15 cellular contexts compared by ENCODE assay signal in the genomic region with DNA sequence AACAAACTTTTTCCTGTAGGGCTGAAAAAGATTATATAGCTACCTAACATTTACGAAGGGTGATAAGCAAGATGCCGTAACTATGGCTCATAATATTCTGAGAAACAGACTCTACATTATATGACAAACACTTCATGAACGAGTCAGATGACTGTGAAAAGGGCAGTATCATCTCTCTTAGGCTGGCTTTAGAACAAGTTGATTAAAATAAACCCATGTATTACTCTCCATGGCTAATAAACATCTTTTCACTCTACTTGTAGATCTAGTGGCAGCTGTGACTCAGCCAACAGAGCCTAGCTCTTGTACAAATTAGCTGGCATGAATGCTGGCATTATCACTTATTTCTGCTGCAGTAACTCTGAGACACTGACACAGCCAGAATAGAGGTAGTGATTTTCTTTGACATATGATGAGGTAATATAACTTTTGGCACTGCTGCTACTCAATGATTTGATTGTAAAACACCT. TPM values are rescaled to one million over a fixed set of nuclear protein-coding genes. Genes with fewer than 3 reads are reported as not detected.
DNase-seq lines count a peak whose midpoint lies in the region; ATAC-seq, FAIRE-seq and TF ChIP-seq lines count a peak whose summit lies in the region.
"Had no signal": no experiment of that assay in that cellular context is flagged by ENCODE, and none has a peak within 500 bp of the region (broad histone marks: within the 10 kb centered on the region; RNA-seq: fewer than 3 reads in every experiment).

No MANE protein-coding gene starts in this region.

- ATAC-seq in foreskin keratinocyte, result peak; percentile 63
- no peak for ATAC-seq in GM18870 (IDR thresholded peaks at IDR 0.05; ENCODE audit: unreplicated experiment)
- ATAC-seq: stimulated activated naive B cell treated with anti-CD40 and anti-IgM and Interleukin-4, amounts not matched to agents 10 μg/mL and 1 μg/mL and 100 μg/mL, for 72 hours had no signal

- no peak for DNase-seq in H54 (ENCODE audit: insufficient read length, low spot score)
- peak; percentile 79 for DNase-seq in NCI-H446 treated with DMSO at 0.1 percent for 48 hours (lab: John Stamatoyannopoulos, UW)
- peak in 1 of 2 donors; percentile 7 for DNase-seq in foreskin keratinocyte
- DNase-seq in occipital lobe (lab: John Stamatoyannopoulos, UW), result peak; percentile 3
- no peak for DNase-seq in activated CD4-positive, alpha-beta T cell treated with anti-CD3 and anti-CD28 coated beads for 1 hour
- DNase-seq in activated CD4-positive, CD25-positive, alpha-beta regulatory T cell treated with anti-CD3 and anti-CD28 coated beads, Interleukin-2, amount 50 U/mL, for 72 hours, result no peak
- DNase-seq in HuH-7.5 (ENCODE audit: low spot score), result no peak
- DNase-seq: activated B cell treated with CpG ODN at 0.5 μM for 24 hours; activated CD8-positive, alpha-beta memory T cell treated with anti-CD3 and anti-CD28 coated beads, Interleukin-2, amount 50 U/mL, for 48 hours; cortex of kidney; stimulated activated CD4-positive, alpha-beta T cell treated with anti-CD3 and anti-CD28 coated beads, Interleukin-4, amount 100 ng/mL, for 24 hours; stimulated activated naive B cell treated with anti-CD40 and anti-IgM and Interleukin-4, amounts not matched to agents 10 μg/mL and 1 μg/mL and 100 μg/mL, for 72 hours had no signal

- FAIRE-seq in H54 (lab: Jason Lieb, UNC), result peak; percentile 87

- TF ChIP-seq CTCF in foreskin keratinocyte (conservative IDR thresholded peaks at IDR 0.05), result no peak

- no peak for TF ChIP-seq POLR2A in H54 (IDR thresholded peaks at IDR 0.05; ENCODE audit: low read depth, low read length)

- H3K27ac ChIP-seq in foreskin keratinocyte, result no peak overlapping the region
- H3K27ac ChIP-seq: C4-2B had no signal

- no peaks in the 10 kb centered on the region for H3K27me3 ChIP-seq in foreskin keratinocyte
- H3K27me3 ChIP-seq: adrenal gland had no signal

- no peaks in the 10 kb centered on the region for H3K4me1 ChIP-seq in foreskin keratinocyte

RNA-seq across cellular contexts. Expression of a gene that starts 47.1 kb away (rescaled TPM):
- 1.9 and 2.3 TPM in 2 replicates for total RNA-seq in foreskin keratinocyte
- polyA plus RNA-seq in foreskin keratinocyte, result 0.39 and 0.46 TPM in 2 replicates
- total RNA-seq in occipital lobe, result 113 TPM

Comparison
In these comparisons a context has a peak if more than half of its experiments do, and no peak if none do; other contexts are left out.
1. DNase-seq: peak in NCI-H446 treated with DMSO at 0.1 percent for 48 hours (single experiment) and occipital lobe (single experiment); none in H54 (single experiment), activated CD4-positive, alpha-beta T cell treated with anti-CD3 and anti-CD28 coated beads for 1 hour (single experiment), activated CD4-positive, CD25-positive, alpha-beta regulatory T cell treated with anti-CD3 and anti-CD28 coated beads, Interleukin-2, amount 50 U/mL, for 72 hours (single experiment) and HuH-7.5 (single experiment).
2. RNA of a gene that starts 47.1 kb away (total RNA-seq): 113 TPM in occipital lobe (single experiment); 1.9 to 2.3 TPM in foreskin keratinocyte; every median in the first group is over 10 times any median in the second.